ENCODE assay signal across 8 cellular contexts in the genomic region with DNA sequence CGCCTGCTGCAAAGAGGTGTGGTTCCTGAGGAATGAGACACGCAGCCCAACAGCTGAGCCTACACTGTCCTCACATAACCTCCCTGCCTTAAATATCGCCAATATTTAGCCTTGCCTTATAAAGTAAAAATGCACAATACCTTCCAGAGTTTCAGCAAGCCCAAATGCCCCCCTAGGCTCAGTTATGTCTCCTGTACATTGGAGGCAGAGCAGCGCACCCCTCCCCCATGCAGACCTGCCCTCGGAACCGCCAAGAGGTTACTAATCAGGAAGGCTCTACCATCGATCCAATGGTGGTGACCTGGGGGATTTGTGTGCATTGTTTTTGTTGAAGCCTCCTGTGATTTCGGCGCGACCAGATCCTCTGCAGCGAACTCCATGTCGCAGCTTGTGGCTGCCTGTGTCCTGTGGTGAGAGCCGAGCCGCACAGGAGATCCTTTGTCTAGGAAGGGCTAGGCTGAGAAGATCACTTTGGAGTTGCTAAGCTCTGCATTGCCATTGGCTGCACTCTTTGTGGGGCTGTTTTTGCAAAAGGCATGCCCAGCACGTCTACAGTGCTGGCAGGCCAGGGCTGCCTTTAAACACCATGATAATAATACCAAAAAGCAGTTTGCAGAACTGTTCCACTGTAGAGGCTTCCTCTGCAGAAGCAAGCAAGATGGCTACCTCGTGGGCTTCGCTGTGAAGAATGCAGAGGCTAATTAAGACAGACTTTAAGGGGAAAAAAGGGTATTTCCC. TPM values are rescaled to one million over a fixed set of nuclear protein-coding genes. Genes with fewer than 3 reads are reported as not detected.
DNase-seq lines count a peak whose midpoint lies in the region; ATAC-seq, FAIRE-seq and TF ChIP-seq lines count a peak whose summit lies in the region.

No MANE protein-coding gene starts in this region.

- no peaks in the 10 kb centered on the region for H3K9me3 ChIP-seq in keratinocyte (ENCODE audit: control insufficient read depth, low read depth, low read length)

- peak overlapping the region; percentile 86 for H2AFZ ChIP-seq in keratinocyte (ENCODE audit: control insufficient read depth, low read length)

- no peak overlapping the region for H3K27ac ChIP-seq in keratinocyte (ENCODE audit: control insufficient read depth, insufficient read depth, low read length)

- no peaks in the 10 kb centered on the region for H3K36me3 ChIP-seq in keratinocyte (ENCODE audit: control insufficient read depth in 2 of 2, extremely low read depth in 1 of 2, insufficient read depth in 2 of 2, low read length in 2 of 2)

- peaks cover 17% of the 10 kb centered on the region for H3K4me1 ChIP-seq in keratinocyte (ENCODE audit: control insufficient read depth, extremely low read depth, insufficient read depth, low read length)

- H3K4me3 ChIP-seq in WI38 (ENCODE audit: low read depth, low read length) = peak overlapping the region; percentile 57
- peak overlapping the region; percentile 15 to 76 (median 52) for H3K4me3 ChIP-seq in keratinocyte (ENCODE audit: control insufficient read depth in 2 of 3, extremely low read depth in 1 of 3, insufficient read depth in 2 of 3, low read depth in 1 of 3, low read length in 3 of 3)

- H3K27me3 ChIP-seq in keratinocyte (ENCODE audit: control insufficient read depth, extremely low read depth, insufficient read depth, low read length) = no peaks in the 10 kb centered on the region

- H3K79me2 ChIP-seq in keratinocyte (ENCODE audit: control insufficient read depth, insufficient read depth, low read length) = no peaks in the 10 kb centered on the region

- peak; percentile 96 for FAIRE-seq in A204.1 (lab: Jason Lieb, UNC)
- peak; percentile 82 for FAIRE-seq in keratinocyte (lab: Jason Lieb, UNC)

- ATAC-seq in GM18858 (IDR thresholded peaks at IDR 0.05; ENCODE audit: unreplicated experiment) (peak; percentile 83), HG03060 (IDR thresholded peaks at IDR 0.05; ENCODE audit: low read depth, unreplicated experiment) (peak; percentile 56)

- no peaks in the 10 kb centered on the region for H3K9me1 ChIP-seq in keratinocyte (ENCODE audit: control insufficient read depth, extremely low read depth, insufficient read depth, low read length)

- TF ChIP-seq CTCF in WI38 (IDR thresholded peaks at IDR 0.05; ENCODE audit: low read depth, low read length) = no peak
- no peak for TF ChIP-seq CTCF in keratinocyte (optimal IDR thresholded peaks at IDR 0.05 in 1 of 3, IDR thresholded peaks at IDR 0.05 in 1 of 3, conservative IDR thresholded peaks at IDR 0.05 in 1 of 3; ENCODE audit: extremely low read depth in 1 of 3, insufficient read depth in 2 of 3, low read length in 3 of 3)

- dilution Hi-C loops in keratinocyte (cut with MboI; ENCODE audit: extremely low pct_ligation_motif_present, low sequenced_read_pairs) = no loop called here

- H3K4me2 ChIP-seq in keratinocyte (ENCODE audit: control insufficient read depth, extremely low read depth, insufficient read depth, low read depth, low read length) = peak overlapping the region; percentile 91

- H3K9ac ChIP-seq in keratinocyte (ENCODE audit: control insufficient read depth, extremely low read depth, insufficient read depth, low read length) = peak overlapping the region; percentile 29

- H4K20me1 ChIP-seq in keratinocyte (ENCODE audit: control insufficient read depth, extremely low read depth, insufficient read depth, low read length) = no peaks in the 10 kb centered on the region

- DNase-seq in NCI-H2107 treated with DMSO at 0.1 percent for 48 hours (lab: John Stamatoyannopoulos, UW; ENCODE audit: unreplicated experiment) = peak; percentile 89
- DNase-seq in cerebellum (ENCODE audit: low spot score) = peak; percentile 87
- DNase-seq in keratinocyte (ENCODE audit: low read depth, low spot score) = peak; percentile 36
- DNase-seq in stimulated activated CD4-positive, alpha-beta T cell treated with anti-CD3 and anti-CD28 coated beads, Interleukin-12 subunit alpha, Interleukin-12 subunit beta, amount 100 ng/mL, for 4 hours = peak; percentile 31

RNA-seq across cellular contexts. Expression of gene TET1, which starts 40.1 kb away (rescaled TPM):
- 41.6 TPM for total RNA-seq in cerebellum
- polyA plus RNA-seq in keratinocyte = 0.03 to 0.09 TPM (median 0.08 TPM) in 3 replicates
- not detected for polyA plus RNA-seq in keratinocyte (2011; ENCODE audit: low read depth)
- 0.02 and 0.03 TPM in 2 replicates for polyA plus RNA-seq in keratinocyte (2011; cell fraction: cytosol; rRNA removed)
- polyA plus RNA-seq in keratinocyte (2011; cell fraction: nucleus; rRNA removed) = 0.06 and 0.12 TPM in 2 replicates
- 0.02 TPM in 1 of 2 replicates, not detected in the other for polyA plus RNA-seq in keratinocyte (2012; ENCODE audit: low replicate concordance)
- polyA minus RNA-seq in keratinocyte = 0.03 to 0.38 TPM (median 0.26 TPM) in 3 replicates
- polyA minus RNA-seq in keratinocyte (2011; cell fraction: cytosol; rRNA and poly(A)+ RNA removed) = 0.19 TPM
- 0.21 and 0.54 TPM in 2 replicates for polyA minus RNA-seq in keratinocyte (2011; cell fraction: nucleus; rRNA and poly(A)+ RNA removed)

Comparison
In these comparisons a context has a peak if more than half of its experiments do, and no peak if none do; other contexts are left out.
1. DNase-seq: peak in every context shown above with its lines; median percentile 89 in NCI-H2107 treated with DMSO at 0.1 percent for 48 hours; 87 in cerebellum; 36 in keratinocyte; 31 in stimulated activated CD4-positive, alpha-beta T cell treated with anti-CD3 and anti-CD28 coated beads, Interleukin-12 subunit alpha, Interleukin-12 subunit beta, amount 100 ng/mL, for 4 hours.